Comparison of ENCODE assay signal across 8 cellular contexts in the genomic region with DNA sequence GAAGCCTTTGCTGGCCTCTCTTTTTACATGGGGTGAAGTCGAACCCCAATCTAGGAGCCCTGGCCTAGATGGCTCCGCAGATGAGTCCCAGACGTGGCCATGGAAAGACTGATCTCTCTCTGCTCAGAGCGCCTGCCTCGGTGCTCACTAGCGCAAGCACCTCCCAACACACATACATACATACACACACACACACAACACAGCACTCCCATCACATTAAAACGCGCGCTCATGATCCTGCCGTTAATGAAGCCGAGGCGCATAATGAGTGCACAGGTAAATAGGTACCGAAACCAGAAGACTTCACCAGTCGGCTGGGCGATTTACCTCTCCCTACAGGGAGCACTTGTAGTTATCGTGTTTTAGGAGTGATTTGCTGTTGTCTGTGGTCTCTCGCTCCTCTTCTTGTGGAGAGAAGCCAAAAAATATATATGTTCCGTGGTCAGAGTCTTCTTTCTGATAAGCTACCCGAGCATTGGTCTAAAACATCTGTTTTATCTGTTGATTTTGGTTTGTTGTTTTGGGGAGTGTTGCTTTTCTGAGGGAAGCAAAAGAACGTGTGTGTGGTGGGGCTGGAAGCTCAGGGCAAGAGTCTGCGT.
A peak's percentile ranks its signal among the peaks of the same experiment; 100 is the strongest.
DNase-seq lines count a peak whose midpoint lies in the region; ATAC-seq and TF ChIP-seq lines count a peak whose summit lies in the region.

No MANE protein-coding gene starts in this region.

- H2BK15ac ChIP-seq in mesenchymal stem cell (ENCODE audit: low read depth, poor library complexity, severe bottlenecking) = no peak overlapping the region

- H3K9ac ChIP-seq in mesenchymal stem cell (ENCODE audit: low read length) = no peak overlapping the region

- no peak overlapping the region for H3K14ac ChIP-seq in mesenchymal stem cell (ENCODE audit: low read length in 2 of 2)

- peak overlapping the region; percentile 78 for H3K4me2 ChIP-seq in mesenchymal stem cell (ENCODE audit: low read length, poor library complexity, severe bottlenecking)

- H3K27ac ChIP-seq in mesenchymal stem cell (ENCODE audit: low read length, poor library complexity, severe bottlenecking) (no peak overlapping the region), urinary bladder (ENCODE audit: low read depth) (no peak overlapping the region)

- no peak overlapping the region for H4K91ac ChIP-seq in mesenchymal stem cell (ENCODE audit: low read length)

- WGBS in mesenchymal stem cell = 9% methylated on average over 20 of the region's 21 CpGs
- 17% methylated on average over 21 of the region's 21 CpGs for WGBS in urinary bladder

- peak; percentile 12 for ATAC-seq in GM21619 (IDR thresholded peaks at IDR 0.05; ENCODE audit: unreplicated experiment)

- in situ Hi-C loops in astrocyte of the cerebellum (cut with HindIII; ENCODE audit: low sequenced_read_pairs) = loop anchor here (25.0 kb wide), 1 partner anchor 1263 kb away; a partner anchor contains a TSS

- TF ChIP-seq CTCF in GM12864 (IDR thresholded peaks at IDR 0.05; ENCODE audit: low read depth, low read length, missing control alignments) (no peak), astrocyte of the cerebellum (IDR thresholded peaks at IDR 0.05; ENCODE audit: low read depth, low read length, missing control alignments) (no peak)

- no peak overlapping the region for H3K18ac ChIP-seq in mesenchymal stem cell (ENCODE audit: low read depth in 1 of 2, low read length in 2 of 2)

- H2AFZ ChIP-seq in mesenchymal stem cell (ENCODE audit: low read depth, low read length) = peak overlapping the region; percentile 39

- no peak overlapping the region for H3K23ac ChIP-seq in mesenchymal stem cell (ENCODE audit: low read length in 2 of 2)

- H3K4ac ChIP-seq in mesenchymal stem cell (ENCODE audit: low read depth in 1 of 2, low read length in 2 of 2) = no peak overlapping the region

- no peak overlapping the region for H2BK5ac ChIP-seq in mesenchymal stem cell (ENCODE audit: low read depth, low read length, poor library complexity, severe bottlenecking)

- no peak overlapping the region for H2BK120ac ChIP-seq in mesenchymal stem cell (ENCODE audit: low read depth, low read length)

- H3K4me3 ChIP-seq in GM12864 (ENCODE audit: low read depth, low read length) (peak overlapping the region; percentile 54), MG63 (peak overlapping the region; percentile 69), astrocyte of the cerebellum (ENCODE audit: low read depth, low read length) (peak overlapping the region; percentile 68), mesenchymal stem cell (ENCODE audit: insufficient read depth in 1 of 2, low read depth in 1 of 2, low read length in 2 of 2) (peak overlapping the region in 1 of 2 experiments; percentile 72), urinary bladder (ENCODE audit: low read depth, low read length) (peak overlapping the region; percentile 5)

- no peaks in the 10 kb centered on the region for H3K79me1 ChIP-seq in mesenchymal stem cell (replicated peaks; ENCODE audit: low read length, poor library complexity, severe bottlenecking)

- H3K9me3 ChIP-seq in MG63 = no peaks in the 10 kb centered on the region
- H3K9me3 ChIP-seq in mesenchymal stem cell (ENCODE audit: control insufficient read depth, low read length) = no peaks in the 10 kb centered on the region

- H3K4me1 ChIP-seq in mesenchymal stem cell (ENCODE audit: control insufficient read depth, insufficient read depth, low read depth, low read length) = peaks cover 29% of the 10 kb centered on the region
- H3K4me1 ChIP-seq in urinary bladder (ENCODE audit: insufficient read depth) = peaks cover 5% of the 10 kb centered on the region

- peaks cover 11% of the 10 kb centered on the region for H3K36me3 ChIP-seq in MG63
- no peaks in the 10 kb centered on the region for H3K36me3 ChIP-seq in mesenchymal stem cell (ENCODE audit: control insufficient read depth in 1 of 2, insufficient read depth in 2 of 2, low read depth in 1 of 2, low read length in 2 of 2)
- H3K36me3 ChIP-seq in urinary bladder (ENCODE audit: insufficient read depth) = no peaks in the 10 kb centered on the region

- H2AK5ac ChIP-seq in mesenchymal stem cell (ENCODE audit: low read length, severe bottlenecking) = no peak overlapping the region

- H4K8ac ChIP-seq in mesenchymal stem cell (ENCODE audit: low read length) = no peak overlapping the region

- H3K27me3 ChIP-seq in MG63 = no peaks in the 10 kb centered on the region
- H3K27me3 ChIP-seq in mesenchymal stem cell (ENCODE audit: control insufficient read depth in 1 of 2, insufficient read depth in 1 of 2, low read length in 2 of 2) = peaks cover 93 to 97% of the 10 kb centered on the region in 2 experiments

- DNase-seq in GM12864 (ENCODE audit: low read depth) (no peak), MG63 (no peak), astrocyte of the cerebellum (ENCODE audit: low read depth) (no peak), mesenchymal stem cell (no peak), NCI-H2081 treated with DMSO at 0.1 percent for 48 hours (lab: John Stamatoyannopoulos, UW) (no peak), NCI-H128 (lab: John Stamatoyannopoulos, UW; ENCODE audit: unreplicated experiment) (no peak)

- H2BK12ac ChIP-seq in mesenchymal stem cell (ENCODE audit: low read length in 2 of 2) = no peak overlapping the region
